In genomic region chr13:27536361-27537101, GRCh38 we compare ENCODE assay signal across 17 cellular contexts.
DNase-seq lines count a peak whose midpoint lies in the region; ATAC-seq, FAIRE-seq and TF ChIP-seq lines count a peak whose summit lies in the region.
"Had no signal": no experiment of that assay in that cellular context is flagged by ENCODE, and none has a peak within 500 bp of the region (broad histone marks: within the 10 kb centered on the region; RNA-seq: fewer than 3 reads in every experiment).

No MANE protein-coding gene starts in this region.

- DNase-seq in NCI-H345 (lab: John Stamatoyannopoulos, UW) (peak; percentile 3), NCI-H345 treated with DMSO at 0.1 percent for 48 hours (lab: John Stamatoyannopoulos, UW; ENCODE audit: unreplicated experiment) (no peak), bronchial epithelial cell (ENCODE audit: low read depth) (peak; percentile 74), left lung (peak in 1 of 2 donors; percentile 80), C1 segment of cervical spinal cord (lab: John Stamatoyannopoulos, UW) (no peak), NCI-H524 treated with DMSO at 0.1 percent for 48 hours (lab: John Stamatoyannopoulos, UW) (no peak)
- DNase-seq: DND-41, GDM1, NCI-H446 treated with DMSO at 0.1 percent for 48 hours, SHP77 had no signal

- TF ChIP-seq CTCF in bronchial epithelial cell (IDR thresholded peaks at IDR 0.05; ENCODE audit: insufficient read depth, low read length, severe bottlenecking) (no peak), left lung (IDR thresholded peaks at IDR 0.05) (no peak)

- peaks cover under 1% of the 10 kb centered on the region for H3K36me3 Mint-ChIP-seq in stimulated activated memory B cell treated with anti-CD40 and anti-IgM and Interleukin-4, amounts not matched to agents 10 μg/mL and 1 μg/mL and 100 μg/mL, for 72 hours
- H3K36me3 Mint-ChIP-seq: IgD-negative memory B cell had no signal

- no peaks in the 10 kb centered on the region for H3K27me3 ChIP-seq in bronchial epithelial cell (ENCODE audit: control insufficient read depth, insufficient read depth, low read length)
- no peaks in the 10 kb centered on the region for H3K27me3 ChIP-seq in left lung

- FAIRE-seq in bronchial epithelial cell (lab: Jason Lieb, UNC), result peak; percentile 18
- FAIRE-seq: A204.1, GM19239, RCC 7860 had no signal

- no peaks in the 10 kb centered on the region for H3K9me3 ChIP-seq in left lung
- H3K9me3 ChIP-seq: HAP-1 had no signal

- intact Hi-C loops in left lung (cut with DNase I), result loop anchor here in 1 of 2 donors (10.0 kb wide), 1 partner anchor 288 kb away; no protein-coding TSS in a partner anchor

- no peak overlapping the region for H3K27ac ChIP-seq in left lung

- H3K4me1 Mint-ChIP-seq in stimulated activated memory B cell treated with anti-CD40 and anti-IgM and Interleukin-4, amounts not matched to agents 10 μg/mL and 1 μg/mL and 100 μg/mL, for 72 hours, result peaks cover 11% of the 10 kb centered on the region

- peaks cover 0 to 7% of the 10 kb centered on the region in 2 donors for H3K4me1 ChIP-seq in left lung

- no peaks in the 10 kb centered on the region for H3K9me3 Mint-ChIP-seq in stimulated activated memory B cell treated with anti-CD40 and anti-IgM and Interleukin-4, amounts not matched to agents 10 μg/mL and 1 μg/mL and 100 μg/mL, for 72 hours
- H3K9me3 Mint-ChIP-seq: IgD-negative memory B cell had no signal

- ATAC-seq in left lung (peak; percentile 36), GM19452 (IDR thresholded peaks at IDR 0.05; ENCODE audit: unreplicated experiment) (no peak)
- ATAC-seq in stimulated activated memory B cell treated with anti-CD40 and anti-IgM and Interleukin-4, amounts not matched to agents 10 μg/mL and 1 μg/mL and 100 μg/mL, for 72 hours, result peak; percentile 24

- H3K27ac Mint-ChIP-seq in stimulated activated memory B cell treated with anti-CD40 and anti-IgM and Interleukin-4, amounts not matched to agents 10 μg/mL and 1 μg/mL and 100 μg/mL, for 72 hours, result no peak overlapping the region
- H3K27ac Mint-ChIP-seq: IgD-negative memory B cell had no signal

- H3K27me3 Mint-ChIP-seq in stimulated activated memory B cell treated with anti-CD40 and anti-IgM and Interleukin-4, amounts not matched to agents 10 μg/mL and 1 μg/mL and 100 μg/mL, for 72 hours, result no peaks in the 10 kb centered on the region

- H3K4me3 ChIP-seq in bronchial epithelial cell (ENCODE audit: low read depth, low read length), result no peak overlapping the region
- no peak overlapping the region for H3K4me3 ChIP-seq in left lung
- H3K4me3 ChIP-seq: HAP-1 had no signal

- H3K4me3 Mint-ChIP-seq in stimulated activated memory B cell treated with anti-CD40 and anti-IgM and Interleukin-4, amounts not matched to agents 10 μg/mL and 1 μg/mL and 100 μg/mL, for 72 hours, result no peak overlapping the region
- H3K4me3 Mint-ChIP-seq: IgD-negative memory B cell had no signal

- H3K36me3 ChIP-seq in bronchial epithelial cell (ENCODE audit: control insufficient read depth, insufficient read depth, low read length) (no peaks in the 10 kb centered on the region), left lung (no peaks in the 10 kb centered on the region)
- H3K36me3 ChIP-seq: HAP-1 had no signal

Comparison
In these comparisons a context has a peak if more than half of its experiments do, and no peak if none do; other contexts are left out.
1. DNase-seq: peak in NCI-H345 (single experiment) and bronchial epithelial cell (single experiment); none in NCI-H345 treated with DMSO at 0.1 percent for 48 hours (single experiment), C1 segment of cervical spinal cord (0 of 14) and NCI-H524 treated with DMSO at 0.1 percent for 48 hours (single experiment).